25 cellular contexts compared by ENCODE assay signal in the genomic region with DNA sequence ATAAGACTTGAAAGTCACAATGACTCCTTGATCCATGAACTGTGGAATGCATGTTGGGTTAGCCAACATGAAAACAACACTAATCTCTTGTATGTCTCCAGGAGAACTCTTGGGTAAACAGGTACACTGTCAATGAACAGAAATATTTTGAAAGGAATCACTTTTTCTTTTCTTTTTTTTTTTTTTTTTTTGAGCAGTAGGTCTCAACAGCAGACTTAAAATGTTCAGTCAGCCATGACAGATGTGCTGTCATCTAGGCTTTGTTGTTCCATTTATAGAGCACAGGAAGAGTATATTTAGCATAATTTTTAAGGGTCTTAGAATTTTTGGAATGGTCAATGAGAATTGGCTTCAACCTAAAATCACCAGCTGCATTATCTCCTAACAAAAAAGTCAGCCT.
"Had no signal": no experiment of that assay in that cellular context is flagged by ENCODE, and none has a peak within 500 bp of the region (broad histone marks: within the 10 kb centered on the region; RNA-seq: fewer than 3 reads in every experiment).

No MANE protein-coding gene starts in this region.

- H3K36me3 Mint-ChIP-seq: natural killer cell had no signal

- H3K9ac ChIP-seq: neural progenitor cell, parathyroid adenoma had no signal

- H3K4me3 ChIP-seq: hepatocyte, left ventricle myocardium inferior, lung, neural progenitor cell, psoas muscle, right atrium auricular region, right lobe of liver, smooth muscle cell, transverse colon, upper lobe of left lung, vagina had no signal

- H3K4me1 ChIP-seq: parathyroid adenoma had no signal

- H3K4me3 Mint-ChIP-seq: mesothelial cell of epicardium; nephron progenitor cell; stimulated activated naive B cell treated with anti-CD40 and anti-IgM and Interleukin-4, amounts not matched to agents 10 μg/mL and 1 μg/mL and 100 μg/mL, for 72 hours; stimulated activated naive CD8-positive, alpha-beta T cell treated with anti-CD3 and anti-CD28 coated beads, Interleukin-15, Interleukin-2, amounts not matched to agents 100 ng/mL and 50 ng/mL, for 24 hours had no signal

- DNase-seq: islet precursor cell; left ventricle myocardium inferior; mesendoderm; naive B cell; natural killer cell; nephron progenitor cell; occipital lobe; psoas muscle; right lobe of liver; stimulated activated CD4-positive, alpha-beta T cell treated with anti-CD3 and anti-CD28 coated beads, Interleukin-15, amount 100 ng/mL, for 24 hours; stimulated activated CD4-positive, alpha-beta T cell treated with anti-CD3 and anti-CD28 coated beads, Interleukin-2, amount 100 ng/mL, for 24 hours; stimulated activated CD4-positive, alpha-beta T cell treated with anti-CD3 and anti-CD28 coated beads, Interleukin-4, amount 100 ng/mL, for 1 hour; stimulated activated naive B cell treated with anti-CD40 and anti-IgM and Interleukin-4, amounts not matched to agents 10 μg/mL and 1 μg/mL and 100 μg/mL, for 72 hours; transverse colon; upper lobe of left lung had no signal

- H3K27me3 ChIP-seq: hepatocyte, neural progenitor cell, right atrium auricular region, right lobe of liver, transverse colon, upper lobe of left lung, vagina had no signal

- ATAC-seq: natural killer cell; psoas muscle; right lobe of liver; stimulated activated naive B cell treated with anti-CD40 and anti-IgM and Interleukin-4, amounts not matched to agents 10 μg/mL and 1 μg/mL and 100 μg/mL, for 72 hours had no signal

- H3K27ac Mint-ChIP-seq: mesothelial cell of epicardium; naive B cell; nephron progenitor cell; stimulated activated naive B cell treated with anti-CD40 and anti-IgM and Interleukin-4, amounts not matched to agents 10 μg/mL and 1 μg/mL and 100 μg/mL, for 72 hours; stimulated activated naive CD8-positive, alpha-beta T cell treated with anti-CD3 and anti-CD28 coated beads, Interleukin-15, Interleukin-2, amounts not matched to agents 100 ng/mL and 50 ng/mL, for 24 hours had no signal

- H3K27ac ChIP-seq: hepatocyte, left ventricle myocardium inferior, neural progenitor cell, neutrophil, parathyroid adenoma, psoas muscle, right lobe of liver, upper lobe of left lung, vagina had no signal

- H3K9me3 ChIP-seq: neutrophil, vagina had no signal

- H3K36me3 ChIP-seq: left ventricle myocardium inferior, neural progenitor cell, neutrophil, right atrium auricular region, right lobe of liver, transverse colon, upper lobe of left lung, vagina had no signal
